Comparison of ENCODE assay signal across 19 cellular contexts in the genomic region with DNA sequence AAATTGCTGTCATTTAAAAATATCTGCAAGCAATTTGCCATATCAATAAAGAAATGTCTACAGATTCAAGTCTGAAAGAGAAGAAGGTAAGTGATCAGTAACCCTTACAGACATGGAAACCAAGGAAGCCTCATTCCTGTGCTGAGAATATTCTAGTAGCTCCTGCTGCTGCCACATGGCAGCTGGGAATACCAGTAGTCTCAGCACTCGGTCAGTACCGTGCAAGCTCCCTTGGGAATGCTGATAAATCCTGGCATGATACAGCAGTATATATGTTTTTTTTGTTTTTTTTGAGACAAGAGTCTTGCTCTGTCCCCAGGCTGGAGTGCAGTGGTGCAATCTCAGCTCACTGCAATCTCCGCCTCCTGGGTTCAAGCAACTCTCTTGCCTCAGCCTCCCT.
"Had no signal": no experiment of that assay in that cellular context is flagged by ENCODE, and none has a peak within 500 bp of the region (broad histone marks: within the 10 kb centered on the region; RNA-seq: fewer than 3 reads in every experiment).

No MANE protein-coding gene starts in this region.

- H3K27me3 Mint-ChIP-seq: activated naive CD4-positive, alpha-beta T cell treated with anti-CD3 and anti-CD28 coated beads, Interleukin-2, amount 10 ng/mL, durations not matched to agents 7 days and 5 days; activated T-cell treated with anti-CD3 and anti-CD28 coated beads, Interleukin-2, amount 50 U/mL, for 24 hours had no signal

- H3K9me3 Mint-ChIP-seq: activated naive CD4-positive, alpha-beta T cell treated with anti-CD3 and anti-CD28 coated beads, Interleukin-2, amount 10 ng/mL, durations not matched to agents 7 days and 5 days; activated T-cell treated with anti-CD3 and anti-CD28 coated beads, Interleukin-2, amount 50 U/mL, for 24 hours; immature natural killer cell; T-helper 2 cell treated with Interferon-gamma antibody and Interleukin-4, amounts not matched to agents 5 μg/mL and 100 μg/mL, for 36 hours had no signal

- H3K36me3 ChIP-seq: ovary, uterus had no signal

- H3K4me1 ChIP-seq: uterus had no signal

- DNase-seq: activated CD4-positive, alpha-beta T cell treated with anti-CD3 and anti-CD28 coated beads for 1 hour; activated naive CD4-positive, alpha-beta T cell treated with anti-CD3 and anti-CD28 coated beads, Interleukin-2, amount 10 ng/mL, durations not matched to agents 7 days and 5 days; activated T-cell treated with anti-CD3 and anti-CD28 coated beads, Interleukin-2, amount 50 U/mL, for 24 hours; effector CD4-positive, alpha-beta T cell; foreskin melanocyte; immature natural killer cell; lower lobe of right lung; mesendoderm; mucosa of descending colon; ovary; stimulated activated CD4-positive, alpha-beta T cell treated with anti-CD3 and anti-CD28 coated beads, Interleukin-4, amount 100 ng/mL, for 1 hour; stomach; trophoblast cell; uterus had no signal

- H3K4me3 ChIP-seq: cardiac muscle cell, lower lobe of right lung, mucosa of descending colon, ovary, prostate gland, spleen, stomach, uterus had no signal

- H3K4me3 Mint-ChIP-seq: activated naive CD4-positive, alpha-beta T cell treated with anti-CD3 and anti-CD28 coated beads, Interleukin-2, amount 10 ng/mL, durations not matched to agents 7 days and 5 days; activated T-cell treated with anti-CD3 and anti-CD28 coated beads, Interleukin-2, amount 50 U/mL, for 24 hours; immature natural killer cell; T-helper 2 cell treated with Interferon-gamma antibody and Interleukin-4, amounts not matched to agents 5 μg/mL and 100 μg/mL, for 36 hours had no signal

- H3K27me3 ChIP-seq: cardiac muscle cell, ovary, spleen, stomach, uterus had no signal

- ATAC-seq: left lobe of liver, lower lobe of right lung, mucosa of descending colon had no signal

- H3K9me3 ChIP-seq: lower lobe of right lung, mucosa of descending colon, ovary, prostate gland, spleen, stomach, uterus had no signal

- H3K27ac ChIP-seq: lower lobe of right lung, ovary, uterus had no signal
